Comparison of ENCODE assay signal across 13 cellular contexts in the genomic region with DNA sequence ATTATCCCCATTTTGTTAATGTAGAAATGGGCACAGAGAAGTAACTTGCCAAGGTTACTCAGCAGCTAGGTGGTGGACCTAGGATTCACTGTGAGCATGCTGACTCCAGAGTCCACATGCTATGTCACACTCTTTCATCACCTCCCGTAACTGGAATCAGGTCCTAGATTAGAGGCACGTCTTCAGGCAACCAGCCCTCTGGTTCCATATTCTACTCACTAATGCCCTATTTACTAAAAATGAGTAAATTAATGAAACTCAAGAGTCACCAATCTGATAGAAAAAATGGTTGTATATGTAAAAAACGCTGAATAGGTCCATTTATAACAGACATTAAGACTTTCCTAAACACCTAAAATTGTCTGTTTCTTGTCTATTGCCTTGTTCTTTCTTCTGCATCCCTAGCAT. TPM values are rescaled to one million over a fixed set of nuclear protein-coding genes. Genes with fewer than 3 reads are reported as not detected.
DNase-seq lines count a peak whose midpoint lies in the region; ATAC-seq and TF ChIP-seq lines count a peak whose summit lies in the region.
"Had no signal": no experiment of that assay in that cellular context is flagged by ENCODE, and none has a peak within 500 bp of the region (broad histone marks: within the 10 kb centered on the region; RNA-seq: fewer than 3 reads in every experiment).

No MANE protein-coding gene starts in this region.

- H3K36me3 ChIP-seq in GM23338 (ENCODE audit: insufficient read depth) (no peaks in the 10 kb centered on the region; the same call in 1 of the 2 replicates), Karpas-422 (ENCODE audit: insufficient read depth, low read length) (no peaks in the 10 kb centered on the region), liver (ENCODE audit: control insufficient read depth in 4 of 4, insufficient read depth in 3 of 4, low read depth in 1 of 4, low read length in 3 of 4) (no peaks in the 10 kb centered on the region)
- H3K36me3 ChIP-seq: thoracic aorta had no signal

- H3K9me3 Mint-ChIP-seq in GM23338 = no peaks in the 10 kb centered on the region; the same call in 2 of the 3 replicates

- 49% methylated on average over 3 of the region's 3 CpGs for WGBS in liver

- H3K9me3 ChIP-seq in Karpas-422 (ENCODE audit: low read length) = no peaks in the 10 kb centered on the region
- H3K9me3 ChIP-seq in liver (ENCODE audit: control insufficient read depth in 4 of 4, low read length in 3 of 4) = no peaks in the 10 kb centered on the region
- H3K9me3 ChIP-seq: thoracic aorta had no signal

- TF ChIP-seq CTCF in GM23338 (conservative IDR thresholded peaks at IDR 0.05; ENCODE audit: low read depth in 2 of 2) = no peak
- no peak for TF ChIP-seq CTCF in liver (IDR thresholded peaks at IDR 0.05; ENCODE audit: low read depth, low read length, missing input control)

- H4K20me1 ChIP-seq in GM23338 (replicated peaks; ENCODE audit: insufficient read depth) (no peaks in the 10 kb centered on the region), Karpas-422 (ENCODE audit: insufficient read depth, low read depth, low read length) (no peaks in the 10 kb centered on the region)

- no peaks in the 10 kb centered on the region for H3K36me3 Mint-ChIP-seq in GM23338 (ENCODE audit: low read depth)

- DNase-seq in GM23338 (ENCODE audit: low spot score) (no peak), Karpas-422 (no peak), C1 segment of cervical spinal cord (lab: John Stamatoyannopoulos, UW) (no peak), DMS 273 treated with DMSO at 0.1 percent for 48 hours (lab: John Stamatoyannopoulos, UW) (no peak), GM19240 (ENCODE audit: insufficient read length, low spot score) (no peak), posterior cingulate gyrus (no peak)
- DNase-seq: NCI-H1048 had no signal

- TF ChIP-seq RAD21 in liver (IDR thresholded peaks at IDR 0.05) = peak in 1 of 2 donors; percentile 45

- H3K4me3 ChIP-seq in GM23338 (no peak overlapping the region), Karpas-422 (ENCODE audit: low read length) (peak overlapping the region; percentile 20; the same call in 1 of the 2 replicates), liver (ENCODE audit: low read depth in 1 of 3, low read length in 3 of 3) (no peak overlapping the region)
- H3K4me3 ChIP-seq: thoracic aorta had no signal

- peak; percentile 28 for ATAC-seq in GM18505 (IDR thresholded peaks at IDR 0.05; ENCODE audit: unreplicated experiment)
- ATAC-seq in GM23338 = no peak

- 0 out of 2 replicates have a peak overlapping the region, but pooled peaks have one; percentile 9 for H3K4me2 ChIP-seq in GM23338
- H3K4me2 ChIP-seq in Karpas-422 (ENCODE audit: low read depth, low read length, poor library complexity, severe bottlenecking) = peak overlapping the region; percentile 46

- no peaks in the 10 kb centered on the region for H3F3A ChIP-seq in GM23338 (replicated peaks; ENCODE audit: low read depth)

- peaks cover 3% of the 10 kb centered on the region for H3K27me3 Mint-ChIP-seq in GM23338 (ENCODE audit: insufficient read depth, low read depth, poor library complexity)

- H3K9ac ChIP-seq in Karpas-422 (ENCODE audit: low read length) (no peak overlapping the region), liver (ENCODE audit: low read depth in 1 of 2, low read length in 2 of 2) (peak overlapping the region in 1 of 2 donors; percentile 32)

- H3K4me1 ChIP-seq in GM23338 (ENCODE audit: insufficient read depth) (peaks cover 13% of the 10 kb centered on the region; the same call in 1 of the 2 replicates), Karpas-422 (ENCODE audit: low read length) (peaks cover 40% of the 10 kb centered on the region), liver (ENCODE audit: control insufficient read depth in 4 of 4, insufficient read depth in 4 of 4, low read length in 3 of 4) (peaks cover 4 to 42% (median 27%) of the 10 kb centered on the region in 4 donors)

- H3K27me3 ChIP-seq in GM23338 (ENCODE audit: insufficient read depth) (no peaks in the 10 kb centered on the region), Karpas-422 (ENCODE audit: low read length) (no peaks in the 10 kb centered on the region), liver (ENCODE audit: control insufficient read depth in 4 of 4, insufficient read depth in 4 of 4, low read length in 3 of 4) (no peaks in the 10 kb centered on the region)

- no peak overlapping the region; the same call in 1 of the 2 replicates for H3K27ac Mint-ChIP-seq in GM23338

- H2AFZ ChIP-seq in GM23338 = no peak overlapping the region
- H2AFZ ChIP-seq in Karpas-422 (ENCODE audit: low read length) = no peak overlapping the region

- H3K27ac ChIP-seq in GM23338 (ENCODE audit: low read depth) (no peak overlapping the region), Karpas-422 (ENCODE audit: low read length) (no peak overlapping the region), liver (ENCODE audit: low read depth in 1 of 2, low read length in 2 of 2) (peak overlapping the region; percentile 77 to 89)
- H3K27ac ChIP-seq: thoracic aorta, VCaP had no signal

- no peak overlapping the region for H3K4me3 Mint-ChIP-seq in GM23338

- TF ChIP-seq POLR2A in GM18505 (IDR thresholded peaks at IDR 0.05; ENCODE audit: borderline replicate concordance, extremely low read depth, insufficient read depth, insufficient read length) = no peak

- peaks cover 32% of the 10 kb centered on the region; the same call in 2 of the 3 replicates for H3K4me1 Mint-ChIP-seq in GM23338

- intact Hi-C loops in posterior cingulate gyrus (cut with DNase I) = no loop called here

- H3K9me2 ChIP-seq in GM23338 (ENCODE audit: insufficient read depth) = no peaks in the 10 kb centered on the region
- no peaks in the 10 kb centered on the region for H3K9me2 ChIP-seq in Karpas-422 (replicated peaks; ENCODE audit: insufficient read depth, low read length)

- H3K79me2 ChIP-seq in GM23338 (replicated peaks; ENCODE audit: insufficient read depth) (peaks cover 29% of the 10 kb centered on the region), Karpas-422 (ENCODE audit: low read length) (peaks cover 6% of the 10 kb centered on the region)

TF ChIP-seq in liver, 16 proteins besides CTCF, POLR2A, EP300 and RAD21 (continues in another document):
- TF ChIP-seq GABPA (IDR thresholded peaks at IDR 0.05 in 1 of 2, conservative IDR thresholded peaks at IDR 0.05 in 1 of 2) (peak in 1 of 2 donors; percentile 43), RXRA (IDR thresholded peaks at IDR 0.05) (peak; percentile 73 to 74), EGR1 (IDR thresholded peaks at IDR 0.05; ENCODE audit: low read depth in 2 of 2) (peak in 1 of 2 donors; percentile 33), SP1 (IDR thresholded peaks at IDR 0.05) (peak; percentile 80), TAF1 (conservative IDR thresholded peaks at IDR 0.05) (no peak), FOXA2 (IDR thresholded peaks at IDR 0.05) (peak; percentile 58), FOXA1 (IDR thresholded peaks at IDR 0.05) (no peak), HNF4G (IDR thresholded peaks at IDR 0.05) (peak; percentile 92), YY1 (IDR thresholded peaks at IDR 0.05) (peak; percentile 70), NR2F2 (IDR thresholded peaks at IDR 0.05) (no peak), JUND (IDR thresholded peaks at IDR 0.05) (peak; percentile 75 to 81)
- TF ChIP-seq, protein P1, sequence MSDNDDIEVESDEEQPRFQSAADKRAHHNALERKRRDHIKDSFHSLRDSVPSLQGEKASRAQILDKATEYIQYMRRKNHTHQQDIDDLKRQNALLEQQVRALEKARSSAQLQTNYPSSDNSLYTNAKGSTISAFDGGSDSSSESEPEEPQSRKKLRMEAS (IDR thresholded peaks at IDR 0.05) = peak; percentile 88
- TF ChIP-seq, protein P2, sequence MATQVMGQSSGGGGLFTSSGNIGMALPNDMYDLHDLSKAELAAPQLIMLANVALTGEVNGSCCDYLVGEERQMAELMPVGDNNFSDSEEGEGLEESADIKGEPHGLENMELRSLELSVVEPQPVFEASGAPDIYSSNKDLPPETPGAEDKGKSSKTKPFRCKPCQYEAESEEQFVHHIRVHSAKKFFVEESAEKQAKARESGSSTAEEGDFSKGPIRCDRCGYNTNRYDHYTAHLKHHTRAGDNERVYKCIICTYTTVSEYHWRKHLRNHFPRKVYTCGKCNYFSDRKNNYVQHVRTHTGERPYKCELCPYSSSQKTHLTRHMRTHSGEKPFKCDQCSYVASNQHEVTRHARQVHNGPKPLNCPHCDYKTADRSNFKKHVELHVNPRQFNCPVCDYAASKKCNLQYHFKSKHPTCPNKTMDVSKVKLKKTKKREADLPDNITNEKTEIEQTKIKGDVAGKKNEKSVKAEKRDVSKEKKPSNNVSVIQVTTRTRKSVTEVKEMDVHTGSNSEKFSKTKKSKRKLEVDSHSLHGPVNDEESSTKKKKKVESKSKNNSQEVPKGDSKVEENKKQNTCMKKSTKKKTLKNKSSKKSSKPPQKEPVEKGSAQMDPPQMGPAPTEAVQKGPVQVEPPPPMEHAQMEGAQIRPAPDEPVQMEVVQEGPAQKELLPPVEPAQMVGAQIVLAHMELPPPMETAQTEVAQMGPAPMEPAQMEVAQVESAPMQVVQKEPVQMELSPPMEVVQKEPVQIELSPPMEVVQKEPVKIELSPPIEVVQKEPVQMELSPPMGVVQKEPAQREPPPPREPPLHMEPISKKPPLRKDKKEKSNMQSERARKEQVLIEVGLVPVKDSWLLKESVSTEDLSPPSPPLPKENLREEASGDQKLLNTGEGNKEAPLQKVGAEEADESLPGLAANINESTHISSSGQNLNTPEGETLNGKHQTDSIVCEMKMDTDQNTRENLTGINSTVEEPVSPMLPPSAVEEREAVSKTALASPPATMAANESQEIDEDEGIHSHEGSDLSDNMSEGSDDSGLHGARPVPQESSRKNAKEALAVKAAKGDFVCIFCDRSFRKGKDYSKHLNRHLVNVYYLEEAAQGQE (IDR thresholded peaks at IDR 0.05) = peak; percentile 64

RNA-seq across cellular contexts. Expression of a gene that starts 7.7 kb away (rescaled TPM):
- 26.6 and 29.2 TPM in 2 replicates for total RNA-seq in GM23338 (2014; rRNA removed; shearing (Covaris generic))
- polyA plus RNA-seq in GM23338 (2016; fragmentation: Nextera tagmentation; extraction: Ambion mirVana) = 13.7 and 18.3 TPM in 2 replicates
- total RNA-seq in Karpas-422 (2014; rRNA removed; shearing (Covaris generic); ENCODE audit: low replicate concordance) = 25.2 and 26.9 TPM in 2 replicates
- total RNA-seq in liver = 10 to 100 TPM; 13.8 to 35.2 TPM
- 10 to 100 TPM in 1 of 2 donors, 1 to 10 TPM in 1; 9.2 to 16.2 TPM for polyA plus RNA-seq in liver

RNA-seq across cellular contexts. Expression of a gene that starts 25.7 kb away (rescaled TPM):
- total RNA-seq in GM23338 (2014; rRNA removed; shearing (Covaris generic)) = 29.9 and 36.9 TPM in 2 replicates
- polyA plus RNA-seq in GM23338 (2016; fragmentation: Nextera tagmentation; extraction: Ambion mirVana) = 44.3 and 45.3 TPM in 2 replicates
- total RNA-seq in Karpas-422 (2014; rRNA removed; shearing (Covaris generic); ENCODE audit: low replicate concordance) = 21.2 and 32.4 TPM in 2 replicates
- 10 to 100 TPM in 1 of 2 donors, 1 to 10 TPM in 1; 9.7 to 12.8 TPM for total RNA-seq in liver
- polyA plus RNA-seq in liver = 10 to 100 TPM in 1 of 2 donors, 1 to 10 TPM in 1; 6.5 to 12.2 TPM

RNA-seq across cellular contexts. Expression of a gene that starts 47.8 kb away (rescaled TPM):
- total RNA-seq in GM23338 (2014; rRNA removed; shearing (Covaris generic)) = not detected in 2 replicates
- polyA plus RNA-seq in GM23338 (2016; fragmentation: Nextera tagmentation; extraction: Ambion mirVana) = 0.23 and 0.52 TPM in 2 replicates
- total RNA-seq in Karpas-422 (2014; rRNA removed; shearing (Covaris generic); ENCODE audit: low replicate concordance) = 51.0 and 77.5 TPM in 2 replicates
- total RNA-seq in liver = 10 to 100 TPM in 1 of 2 donors, 1 to 10 TPM in 1; 2.1 to 12.4 TPM
- polyA plus RNA-seq in liver = 10 to 100 TPM in 1 of 2 donors, 1 to 10 TPM in 1; 7.1 to 69.5 TPM
- total RNA-seq: G401 had no signal
- polyA plus RNA-seq: neural cell had no signal

Comparison
In these comparisons a context has a peak if more than half of its experiments do, and no peak if none do; other contexts are left out.
1. H3K27ac ChIP-seq: peak in liver (2 of 2); none in GM23338 (single experiment) and Karpas-422 (single experiment).